ENCODE assay signal across 16 cellular contexts in genomic region chr3:110623571-110623970, GRCh38.
DNase-seq lines count a peak whose midpoint lies in the region; ATAC-seq and TF ChIP-seq lines count a peak whose summit lies in the region.
"Had no signal": no experiment of that assay in that cellular context is flagged by ENCODE, and none has a peak within 500 bp of the region (broad histone marks: within the 10 kb centered on the region; RNA-seq: fewer than 3 reads in every experiment).

No MANE protein-coding gene starts in this region.

- TF ChIP-seq CTCF in GM12865 (IDR thresholded peaks at IDR 0.05; ENCODE audit: insufficient read depth, low read depth, low read length, missing control alignments) (no peak), choroid plexus epithelial cell (conservative IDR thresholded peaks at IDR 0.05; ENCODE audit: low read depth, low read length) (no peak), psoas muscle (IDR thresholded peaks at IDR 0.05) (no peak)

- peak; percentile 19 for DNase-seq in GM12865 (ENCODE audit: low read depth)
- DNase-seq in choroid plexus epithelial cell (ENCODE audit: low read depth), result peak; percentile 24
- DNase-seq in NCI-H2196 (lab: John Stamatoyannopoulos, UW; ENCODE audit: unreplicated experiment), result no peak
- DNase-seq in psoas muscle, result no peak
- no peak for DNase-seq in NCI-H187 treated with DMSO at 0.1 percent for 48 hours (lab: John Stamatoyannopoulos, UW)
- DNase-seq in MV-4-11 (lab: John Stamatoyannopoulos, UW), result no peak
- DNase-seq: activated naive CD8-positive, alpha-beta T cell treated with anti-CD3 and anti-CD28 coated beads for 36 hours; activated T-cell treated with anti-CD3 and anti-CD28 coated beads for 4 hours; Calu3; GF-D8; left cardiac atrium; NCI-H187; NCI-H748 treated with DMSO at 0.1 percent for 48 hours had no signal

- intact Hi-C loops in psoas muscle (cut with DNase I), result no loop called here

- H3K27ac ChIP-seq in psoas muscle, result no peak overlapping the region
- H3K27ac ChIP-seq: hepatocyte had no signal

- ATAC-seq in GM19025 (IDR thresholded peaks at IDR 0.05; ENCODE audit: low read depth, unreplicated experiment) (peak; percentile 58), HG03378 (IDR thresholded peaks at IDR 0.05; ENCODE audit: unreplicated experiment) (peak; percentile 69), psoas muscle (no peak)
- ATAC-seq: left cardiac atrium had no signal

- H3K4me3 ChIP-seq in GM12865 (ENCODE audit: low read depth, low read length) (no peak overlapping the region), choroid plexus epithelial cell (ENCODE audit: low read depth, low read length) (no peak overlapping the region), psoas muscle (no peak overlapping the region)
- H3K4me3 ChIP-seq: hepatocyte had no signal

- H3K4me1 ChIP-seq in psoas muscle, result no peaks in the 10 kb centered on the region

- H3K36me3 ChIP-seq in psoas muscle (ENCODE audit: insufficient read depth in 1 of 2, low read depth in 1 of 2), result no peaks in the 10 kb centered on the region

- H3K9me3 ChIP-seq in psoas muscle, result no peaks in the 10 kb centered on the region

- no peaks in the 10 kb centered on the region for H3K27me3 ChIP-seq in psoas muscle (ENCODE audit: insufficient read depth in 3 of 3, low read length in 2 of 3)
- H3K27me3 ChIP-seq: hepatocyte had no signal

- WGBS in psoas muscle, 3 donors, result 38 to 74% (median 41%) methylated on average over 1 of the region's 1 CpG

Comparison
In these comparisons a context has a peak if more than half of its experiments do, and no peak if none do; other contexts are left out.
1. DNase-seq: peak in GM12865 (single experiment) and choroid plexus epithelial cell (single experiment); none in NCI-H2196 (single experiment), psoas muscle (0 of 2), NCI-H187 treated with DMSO at 0.1 percent for 48 hours (single experiment) and MV-4-11 (single experiment).
2. ATAC-seq: peak in GM19025 (single experiment) and HG03378 (single experiment); none in psoas muscle (0 of 4).